22 cellular contexts compared by ENCODE assay signal in genomic region chr6:95515975-95516374, GRCh38.
"Had no signal": no experiment of that assay in that cellular context is flagged by ENCODE, and none has a peak within 500 bp of the region (broad histone marks: within the 10 kb centered on the region; RNA-seq: fewer than 3 reads in every experiment).

No MANE protein-coding gene starts in this region.

- DNase-seq: activated effector memory CD4-positive, alpha-beta T cell treated with Interleukin-2 at 50 U/mL for 16 hours; activated naive CD4-positive, alpha-beta T cell treated with anti-CD3 and anti-CD28 coated beads, Interleukin-2, amount 10 ng/mL, durations not matched to agents 7 days and 5 days; activated naive CD8-positive, alpha-beta T cell treated with anti-CD3 and anti-CD28 coated beads, Interleukin-2, amount 50 U/mL, for 24 hours; activated T-cell treated with anti-CD3 and anti-CD28 coated beads, Interleukin-2, amount 50 U/mL, for 48 hours; body of pancreas; effector memory CD4-positive, alpha-beta T cell; gastrocnemius medialis; hypothalamus; lower lobe of right lung; naive B cell; nucleus accumbens; right lobe of liver; stimulated activated CD4-positive, alpha-beta T cell treated with anti-CD3 and anti-CD28 coated beads, Interleukin-2, amount 100 ng/mL, for 24 hours; stimulated activated naive CD8-positive, alpha-beta T cell treated with anti-CD3 and anti-CD28 coated beads, Interleukin-15, amount 100 ng/mL, for 72 hours; T-helper 1 cell had no signal

- H3K27me3 ChIP-seq: body of pancreas, esophagus muscularis mucosa, gastrocnemius medialis, right lobe of liver, tibial nerve had no signal

- H3K9me3 ChIP-seq: body of pancreas, esophagus muscularis mucosa, gastrocnemius medialis, lower lobe of right lung, right lobe of liver, tibial nerve had no signal

- H3K36me3 ChIP-seq: esophagus muscularis mucosa, gastrocnemius medialis, lower lobe of right lung, right lobe of liver, tibial nerve had no signal

- H3K27ac ChIP-seq: body of pancreas, esophagus muscularis mucosa, gastrocnemius medialis, lower lobe of right lung, parathyroid adenoma, right lobe of liver, skin epidermis, tibial nerve had no signal

- H3K9ac ChIP-seq: parathyroid adenoma had no signal

- H2AFZ ChIP-seq: parathyroid adenoma had no signal

- FAIRE-seq: endothelial cell of umbilical vein, TTC549, urothelium cell line had no signal

- H3K79me2 ChIP-seq: parathyroid adenoma had no signal

- H3K4me3 ChIP-seq: body of pancreas, esophagus muscularis mucosa, gastrocnemius medialis, lower lobe of right lung, right lobe of liver, skin epidermis, tibial nerve had no signal

- H3K4me1 ChIP-seq: body of pancreas, esophagus muscularis mucosa, gastrocnemius medialis, lower lobe of right lung, parathyroid adenoma, right lobe of liver, tibial nerve had no signal
